Comparison of ENCODE assay signal across 19 cellular contexts in the genomic region with DNA sequence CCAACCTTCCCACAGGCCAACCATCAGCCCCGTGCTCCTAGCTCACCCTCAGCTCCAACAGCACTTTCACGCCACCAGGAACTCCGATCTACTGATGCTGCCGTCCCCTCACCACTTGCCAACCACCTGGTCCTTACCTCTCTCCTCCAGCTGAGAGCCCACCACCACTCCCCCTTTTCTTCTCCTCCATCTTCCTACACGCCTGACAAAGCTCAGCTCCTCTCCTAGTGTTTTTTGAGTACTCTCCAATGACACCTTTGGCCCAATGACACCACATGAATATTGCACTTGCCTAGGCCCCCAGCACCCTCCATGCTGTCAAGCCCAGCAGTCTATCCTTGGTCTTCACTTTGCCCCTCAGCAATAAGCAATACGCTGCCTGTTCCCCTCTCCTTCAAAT.
"Had no signal": no experiment of that assay in that cellular context is flagged by ENCODE, and none has a peak within 500 bp of the region (broad histone marks: within the 10 kb centered on the region; RNA-seq: fewer than 3 reads in every experiment).

No MANE protein-coding gene starts in this region.

- H3K27ac ChIP-seq: esophagus squamous epithelium, spleen, thoracic aorta, upper lobe of right lung had no signal

- H3K9me3 Mint-ChIP-seq: activated T-cell treated with anti-CD3 and anti-CD28 coated beads, Interleukin-2, amount 50 U/mL, for 72 hours; nephron; stimulated activated naive B cell treated with anti-CD40 and anti-IgM and Interleukin-4, amounts not matched to agents 10 μg/mL and 1 μg/mL and 100 μg/mL, for 72 hours had no signal

- H3K27ac Mint-ChIP-seq: activated naive CD8-positive, alpha-beta T cell; activated T-cell treated with anti-CD3 and anti-CD28 coated beads, Interleukin-2, amount 50 U/mL, for 72 hours; nephron; stimulated activated naive B cell treated with anti-CD40 and anti-IgM and Interleukin-4, amounts not matched to agents 10 μg/mL and 1 μg/mL and 100 μg/mL, for 72 hours had no signal

- H3K27me3 Mint-ChIP-seq: activated naive CD8-positive, alpha-beta T cell; stimulated activated naive B cell treated with anti-CD40 and anti-IgM and Interleukin-4, amounts not matched to agents 10 μg/mL and 1 μg/mL and 100 μg/mL, for 72 hours had no signal

- H3K4me3 ChIP-seq: esophagus squamous epithelium, spleen, thoracic aorta, upper lobe of right lung had no signal

- H3K4me3 Mint-ChIP-seq: activated naive CD8-positive, alpha-beta T cell; activated T-cell treated with anti-CD3 and anti-CD28 coated beads, Interleukin-2, amount 50 U/mL, for 72 hours; nephron; stimulated activated naive B cell treated with anti-CD40 and anti-IgM and Interleukin-4, amounts not matched to agents 10 μg/mL and 1 μg/mL and 100 μg/mL, for 72 hours had no signal

- H3K4me1 ChIP-seq: esophagus squamous epithelium, spleen, upper lobe of right lung had no signal

- H3K27me3 ChIP-seq: esophagus squamous epithelium, spleen, upper lobe of right lung had no signal

- H3K4me1 Mint-ChIP-seq: nephron had no signal

- H3K9me3 ChIP-seq: esophagus squamous epithelium, spleen, thoracic aorta, upper lobe of right lung had no signal

- ATAC-seq: activated T-cell treated with anti-CD3 and anti-CD28 coated beads, Interleukin-2, amount 50 U/mL, for 72 hours; left cardiac atrium; stimulated activated naive B cell treated with anti-CD40 and anti-IgM and Interleukin-4, amounts not matched to agents 10 μg/mL and 1 μg/mL and 100 μg/mL, for 72 hours; upper lobe of right lung had no signal

- DNase-seq: activated CD4-positive, alpha-beta T cell treated with anti-CD3 and anti-CD28 coated beads for 48 hours; activated CD4-positive, CD25-positive, alpha-beta regulatory T cell; activated CD8-positive, alpha-beta memory T cell treated with anti-CD3 and anti-CD28 coated beads for 24 hours; activated CD8-positive, alpha-beta memory T cell treated with anti-CD3 and anti-CD28 coated beads, Interleukin-2, amount 50 U/mL, for 48 hours; activated gamma-delta T cell; activated T-cell treated with anti-CD3 and anti-CD28 coated beads, Interleukin-2, amount 50 U/mL, for 72 hours; effector CD4-positive, alpha-beta T cell; esophagus squamous epithelium; left cardiac atrium; nucleus accumbens; spleen; stimulated activated CD4-positive, alpha-beta T cell treated with anti-CD3 and anti-CD28 coated beads, Interleukin-4, amount 100 ng/mL, for 4 hours; stimulated activated naive B cell treated with anti-CD40 and anti-IgM and Interleukin-4, amounts not matched to agents 10 μg/mL and 1 μg/mL and 100 μg/mL, for 72 hours; SW 1271; T-helper 9 cell; upper lobe of right lung had no signal
